ENCODE assay signal across 15 cellular contexts in genomic region chr6:43492673-43493072, GRCh38. TPM values are rescaled to one million over a fixed set of nuclear protein-coding genes. Genes with fewer than 3 reads are reported as not detected.
A peak's percentile ranks its signal among the peaks of the same experiment; 100 is the strongest.
DNase-seq lines count a peak whose midpoint lies in the region; ATAC-seq and TF ChIP-seq lines count a peak whose summit lies in the region.
"Had no signal": no experiment of that assay in that cellular context is flagged by ENCODE, and none has a peak within 500 bp of the region (broad histone marks: within the 10 kb centered on the region; RNA-seq: fewer than 3 reads in every experiment).

No MANE protein-coding gene starts in this region.

- H3K9me3 ChIP-seq in CD4-positive, alpha-beta memory T cell (ENCODE audit: control insufficient read depth in 1 of 2, low read length in 2 of 2), result no peaks in the 10 kb centered on the region
- H3K9me3 ChIP-seq in osteoblast (ENCODE audit: low read depth, low read length), result no peaks in the 10 kb centered on the region
- H3K9me3 ChIP-seq: BLaER1 treated with 17β-estradiol and CSF1 and Interleukin-3, amounts not matched to agents 10 nM and 100 nM had no signal

- peaks cover 57% of the 10 kb centered on the region for H4K20me1 ChIP-seq in osteoblast (ENCODE audit: insufficient read depth, low read length)

- peak overlapping the region in 1 of 8 donors; percentile 50 for H3K4me3 Mint-ChIP-seq in CD4-positive, alpha-beta memory T cell
- H3K4me3 Mint-ChIP-seq: activated CD8-positive, alpha-beta memory T cell treated with anti-CD3 and anti-CD28 coated beads, Interleukin-2, amount 10 ng/mL, durations not matched to agents 7 days and 5 days; activated naive CD8-positive, alpha-beta T cell treated with anti-CD3 and anti-CD28 coated beads, Interleukin-2, amount 10 ng/mL, durations not matched to agents 7 days and 5 days; naive B cell had no signal

- DNase-seq in CD4-positive, alpha-beta memory T cell, result no peak
- DNase-seq in fibroblast of gingiva (ENCODE audit: low read depth), result peak; percentile 22
- DNase-seq in osteoblast (ENCODE audit: insufficient read length, low spot score, missing footprints), result peak; percentile 90
- DNase-seq in islet precursor cell, result no peak
- DNase-seq in activated CD4-positive, alpha-beta T cell treated with anti-CD3 and anti-CD28 coated beads, Interleukin-2, amount 50 U/mL, for 1 hour, result no peak
- no peak for DNase-seq in activated CD4-positive, alpha-beta T cell treated with anti-CD3 and anti-CD28 coated beads, Interleukin-2, amount 50 U/mL, for 4 hours
- DNase-seq: activated CD8-positive, alpha-beta memory T cell treated with anti-CD3 and anti-CD28 coated beads, Interleukin-2, amount 10 ng/mL, durations not matched to agents 7 days and 5 days; activated naive CD8-positive, alpha-beta T cell treated with anti-CD3 and anti-CD28 coated beads, Interleukin-2, amount 10 ng/mL, durations not matched to agents 7 days and 5 days; GDM1; naive B cell; NCI-H2171 treated with DMSO at 0.1 percent for 48 hours; stimulated activated CD4-positive, alpha-beta T cell treated with anti-CD3 and anti-CD28 coated beads, Interleukin-1b, Interleukin-23, amount 100 ng/mL, for 48 hours had no signal

- ATAC-seq in SK-N-SH treated with all-trans-retinoic acid at 6 μM for 48 hours, result peak; percentile 26
- ATAC-seq in GM19467 (IDR thresholded peaks at IDR 0.05; ENCODE audit: unreplicated experiment), result no peak
- ATAC-seq: activated CD8-positive, alpha-beta memory T cell treated with anti-CD3 and anti-CD28 coated beads, Interleukin-2, amount 10 ng/mL, durations not matched to agents 7 days and 5 days had no signal

- H3K4me2 ChIP-seq in osteoblast (ENCODE audit: insufficient read depth, low read length), result peak overlapping the region; percentile 87
- H3K4me2 ChIP-seq: BLaER1 treated with 17β-estradiol and CSF1 and Interleukin-3, amounts not matched to agents 10 nM and 100 nM had no signal

- H3K27ac ChIP-seq in CD4-positive, alpha-beta memory T cell (ENCODE audit: low read depth, low read length), result no peak overlapping the region
- H3K27ac ChIP-seq in osteoblast (ENCODE audit: low read depth, low read length), result peak overlapping the region; percentile 29
- H3K27ac ChIP-seq: BLaER1 treated with 17β-estradiol and CSF1 and Interleukin-3, amounts not matched to agents 10 nM and 100 nM had no signal

- H3K27me3 Mint-ChIP-seq in CD4-positive, alpha-beta memory T cell, result no peaks in the 10 kb centered on the region
- H3K27me3 Mint-ChIP-seq: activated CD8-positive, alpha-beta memory T cell treated with anti-CD3 and anti-CD28 coated beads, Interleukin-2, amount 10 ng/mL, durations not matched to agents 7 days and 5 days; activated naive CD8-positive, alpha-beta T cell treated with anti-CD3 and anti-CD28 coated beads, Interleukin-2, amount 10 ng/mL, durations not matched to agents 7 days and 5 days; naive B cell had no signal

- peaks cover 33% of the 10 kb centered on the region for H3K4me1 ChIP-seq in CD4-positive, alpha-beta memory T cell (ENCODE audit: insufficient read depth, low read length)
- peaks cover 62% of the 10 kb centered on the region for H3K4me1 ChIP-seq in osteoblast (ENCODE audit: insufficient read depth, low read length)

- peak overlapping the region in 6 of 7 donors; percentile 19 to 60 (median 58) for H3K27ac Mint-ChIP-seq in CD4-positive, alpha-beta memory T cell
- H3K27ac Mint-ChIP-seq: activated CD8-positive, alpha-beta memory T cell treated with anti-CD3 and anti-CD28 coated beads, Interleukin-2, amount 10 ng/mL, durations not matched to agents 7 days and 5 days had no signal

- no peak overlapping the region for H2AFZ ChIP-seq in osteoblast (ENCODE audit: low read length)

- H3K79me2 ChIP-seq in osteoblast (ENCODE audit: insufficient read depth, low read length), result peaks cover 52% of the 10 kb centered on the region

- no peaks in the 10 kb centered on the region for H3K36me3 ChIP-seq in CD4-positive, alpha-beta memory T cell (ENCODE audit: insufficient read depth, low read length)
- no peaks in the 10 kb centered on the region for H3K36me3 ChIP-seq in osteoblast (ENCODE audit: insufficient read depth, low read length)

- TF ChIP-seq CTCF in osteoblast (IDR thresholded peaks at IDR 0.05; ENCODE audit: extremely low read depth, low read depth, low read length), result no peak

- H3K36me3 Mint-ChIP-seq in CD4-positive, alpha-beta memory T cell, result peaks cover 4 to 16% of the 10 kb centered on the region in 2 donors
- H3K36me3 Mint-ChIP-seq: activated CD8-positive, alpha-beta memory T cell treated with anti-CD3 and anti-CD28 coated beads, Interleukin-2, amount 10 ng/mL, durations not matched to agents 7 days and 5 days; naive B cell had no signal

- H3K9me3 Mint-ChIP-seq in CD4-positive, alpha-beta memory T cell, result peaks cover 0 to 2% (median 0%) of the 10 kb centered on the region in 8 donors
- H3K9me3 Mint-ChIP-seq: activated naive CD8-positive, alpha-beta T cell treated with anti-CD3 and anti-CD28 coated beads, Interleukin-2, amount 10 ng/mL, durations not matched to agents 7 days and 5 days; naive B cell had no signal

- CTCF ChIA-PET in CD4-positive, alpha-beta memory T cell (lab: Charles Lee; ENCODE audit: partially characterized antibody), result interaction anchor here (5.0 to 9.1 kb wide), 2 partner anchors 12 to 37 kb away, joined by 30 to 108 read pairs; partner anchors contain the start of gene DLK2

- no peak overlapping the region for H3K4me3 ChIP-seq in CD4-positive, alpha-beta memory T cell (ENCODE audit: low read length in 2 of 2)
- H3K4me3 ChIP-seq in osteoblast (ENCODE audit: insufficient read depth, low read length), result peak overlapping the region; percentile 59
- H3K4me3 ChIP-seq: BLaER1 treated with 17β-estradiol and CSF1 and Interleukin-3, amounts not matched to agents 10 nM and 100 nM had no signal

- H3K4me1 Mint-ChIP-seq in CD4-positive, alpha-beta memory T cell, result peaks cover 25 to 42% (median 31%) of the 10 kb centered on the region in 4 donors

- POLR2A ChIA-PET in CD4-positive, alpha-beta memory T cell (lab: Charles Lee; ENCODE audit: partially characterized antibody), result interaction anchor here (1.1 to 4.7 kb wide), 4 partner anchors 15 to 38 kb away, joined by 4 to 33 read pairs (median 10); partner anchors contain the start of genes DLK2, LRRC73 and TJAP1

- intact Hi-C loops in CD4-positive, alpha-beta memory T cell (cut with micrococcal nuclease), result no loop called here

- no peaks in the 10 kb centered on the region for H3K27me3 ChIP-seq in CD4-positive, alpha-beta memory T cell (ENCODE audit: insufficient read depth, low read length)
- H3K27me3 ChIP-seq in osteoblast (ENCODE audit: insufficient read depth, low read length), result no peaks in the 10 kb centered on the region
- H3K27me3 ChIP-seq: BLaER1 treated with 17β-estradiol and CSF1 and Interleukin-3, amounts not matched to agents 10 nM and 100 nM had no signal

TF ChIP-seq in SK-N-SH treated with all-trans-retinoic acid at 6 μM for 48 hours, 23 proteins besides CTCF, POLR2A, EP300 and RAD21 (continues in another document):
- TF ChIP-seq ZNF565 (CRISPR knock-in tag; conservative IDR thresholded peaks at IDR 0.05; ENCODE audit: low read depth) (no peak), ISL1 (CRISPR knock-in tag; IDR thresholded peaks at IDR 0.05) (no peak), POU6F1 (CRISPR knock-in tag; IDR thresholded peaks at IDR 0.05; ENCODE audit: borderline replicate concordance, low read depth) (no peak)

RNA-seq across cellular contexts. Expression of gene TJAP1, which starts 15.3 kb away (rescaled TPM):
- 10 to 100 TPM; 52.0 to 54.4 TPM for total RNA-seq in CD4-positive, alpha-beta memory T cell
- 10 to 100 TPM in 1 of 2 donors, 1 to 10 TPM in 1; 7.3 to 12.1 TPM for polyA plus RNA-seq in CD4-positive, alpha-beta memory T cell
- 14.5 and 16.2 TPM in 2 replicates for total RNA-seq in osteoblast

RNA-seq across cellular contexts. Expression of gene LRRC73, which starts 17.5 kb away (rescaled TPM):
- under 1 TPM; 0.55 to 0.67 TPM for total RNA-seq in CD4-positive, alpha-beta memory T cell
- not detected for polyA plus RNA-seq in CD4-positive, alpha-beta memory T cell
- 0.36 and 0.59 TPM in 2 replicates for total RNA-seq in osteoblast

RNA-seq across cellular contexts. Expression of gene YIPF3, which starts 24.1 kb away (rescaled TPM):
- 10 to 100 TPM; 74.8 to 82.9 TPM for total RNA-seq in CD4-positive, alpha-beta memory T cell
- polyA plus RNA-seq in CD4-positive, alpha-beta memory T cell, result 10 to 100 TPM; 82.2 to 94.7 TPM
- 98.8 and 126 TPM in 2 replicates for total RNA-seq in osteoblast

RNA-seq across cellular contexts. Expression of gene POLR1C, which starts 24.2 kb away (rescaled TPM):
- 10 to 100 TPM; 42.5 to 47.7 TPM for total RNA-seq in CD4-positive, alpha-beta memory T cell
- polyA plus RNA-seq in CD4-positive, alpha-beta memory T cell, result 10 to 100 TPM; 14.4 to 21.9 TPM
- total RNA-seq in osteoblast, result 28.6 and 29.5 TPM in 2 replicates

RNA-seq across cellular contexts. Expression of gene DLK2, which starts 37.3 kb away (rescaled TPM):
- under 1 TPM; 0.33 to 0.49 TPM for total RNA-seq in CD4-positive, alpha-beta memory T cell
- polyA plus RNA-seq in CD4-positive, alpha-beta memory T cell, result 1 to 10 TPM; 1.2 to 1.4 TPM
- total RNA-seq in osteoblast, result 0.29 TPM in 1 of 2 replicates, not detected in the other
- total RNA-seq: activated CD8-positive, alpha-beta memory T cell treated with anti-CD3 and anti-CD28 coated beads, Interleukin-2, amount 10 ng/mL, durations not matched to agents 7 days and 5 days had no signal

Comparison
In these comparisons a context has a peak if more than half of its experiments do, and no peak if none do; other contexts are left out.
1. DNase-seq: peak in fibroblast of gingiva (single experiment) and osteoblast (single experiment); none in CD4-positive, alpha-beta memory T cell (0 of 5), islet precursor cell (single experiment), activated CD4-positive, alpha-beta T cell treated with anti-CD3 and anti-CD28 coated beads, Interleukin-2, amount 50 U/mL, for 1 hour (single experiment) and activated CD4-positive, alpha-beta T cell treated with anti-CD3 and anti-CD28 coated beads, Interleukin-2, amount 50 U/mL, for 4 hours (0 of 2).